Comparison of ENCODE assay signal across 8 cellular contexts in the genomic region with DNA sequence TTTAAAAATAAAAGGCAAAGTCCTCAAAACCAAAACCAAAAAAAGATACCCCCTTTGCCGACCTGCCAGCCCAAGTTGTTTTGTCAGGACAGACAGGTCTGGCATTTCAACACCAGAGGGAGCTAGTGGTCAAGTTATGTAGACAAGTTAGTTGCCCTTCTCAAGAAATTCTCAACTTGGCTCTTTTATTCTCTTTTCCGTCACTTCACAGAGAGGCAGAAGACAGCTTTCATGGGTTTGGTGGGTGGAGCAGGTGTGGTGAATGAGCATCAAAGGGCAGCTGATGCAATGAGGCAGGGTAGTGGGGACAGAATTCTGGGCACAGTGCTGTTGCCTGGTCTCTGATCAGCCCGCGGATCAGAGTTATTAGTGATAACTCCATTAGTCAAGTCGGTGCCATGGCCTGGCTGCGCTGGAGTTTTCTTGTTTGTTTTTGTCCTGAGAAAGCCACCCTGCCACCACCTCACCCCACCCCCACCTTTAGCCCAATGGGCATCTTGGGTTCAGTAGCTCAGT.
A peak's percentile ranks its signal among the peaks of the same experiment; 100 is the strongest.
DNase-seq lines count a peak whose midpoint lies in the region; TF ChIP-seq lines count a peak whose summit lies in the region.

No MANE protein-coding gene starts in this region.

- WGBS in trophoblast cell (ENCODE audit: extremely low coverage, insufficient coverage, insufficient read length), result no CpG with 5 or more reads among the region's 6 CpGs

- H3K36me3 ChIP-seq in KOPT-K1 (ENCODE audit: insufficient read depth, low read length) (no peaks in the 10 kb centered on the region), SJCRH30 (no peaks in the 10 kb centered on the region), trophoblast cell (ENCODE audit: control insufficient read depth in 1 of 2, insufficient read depth in 2 of 2, low read length in 2 of 2) (no peaks in the 10 kb centered on the region), vagina (no peaks in the 10 kb centered on the region)

- no peak overlapping the region for H3K9ac ChIP-seq in trophoblast cell (ENCODE audit: low read length)

- no peak overlapping the region for H3K4ac ChIP-seq in trophoblast cell (ENCODE audit: low read depth, low read length)

- no peak overlapping the region for H3K14ac ChIP-seq in trophoblast cell (ENCODE audit: low read length)

- no peak overlapping the region for H3K4me2 ChIP-seq in trophoblast cell (ENCODE audit: low read length)

- no peak overlapping the region for H2BK5ac ChIP-seq in trophoblast cell (ENCODE audit: low read depth, low read length, poor library complexity)

- no peak overlapping the region for H2AFZ ChIP-seq in trophoblast cell (ENCODE audit: insufficient read depth, low read length, poor library complexity)

- TF ChIP-seq POLR2A in vagina (IDR thresholded peaks at IDR 0.05), result no peak

- no peaks in the 10 kb centered on the region for H3K79me2 ChIP-seq in trophoblast cell (ENCODE audit: control insufficient read depth, insufficient read depth, low read length, poor library complexity)

- no peak overlapping the region for H4K8ac ChIP-seq in trophoblast cell (ENCODE audit: low read depth, low read length)

- H3K79me1 ChIP-seq in trophoblast cell (ENCODE audit: low read length), result no peaks in the 10 kb centered on the region

- DNase-seq in DMS53 (lab: John Stamatoyannopoulos, UW) (peak; percentile 84), SJCRH30 (peak; percentile 80 to 92), glomerular endothelial cell (ENCODE audit: extremely low read depth, low read depth, low spot score) (peak; percentile 74), trophoblast cell (peak; percentile 50 to 90), vagina (ENCODE audit: extremely low spot score in 2 of 2) (peak in 1 of 2 donors; percentile 82), HuH-7 (ENCODE audit: low spot score) (no peak)
- DNase-seq in activated gamma-delta T cell treated with anti-CD3 and anti-CD28 coated beads, Interleukin-2, amount 50 U/mL, for 16 hours (ENCODE audit: low read depth), result peak; percentile 43

- no peak overlapping the region for H2BK120ac ChIP-seq in trophoblast cell (ENCODE audit: insufficient read depth, low read length, poor library complexity)

- H3K27ac ChIP-seq in KOPT-K1 (ENCODE audit: low read depth, low read length, poor library complexity, severe bottlenecking) (peak overlapping the region; percentile 7), SJCRH30 (no peak overlapping the region), trophoblast cell (ENCODE audit: low read depth, low read length) (no peak overlapping the region), vagina (peak overlapping the region; percentile 14)

- no peak overlapping the region for H3K18ac ChIP-seq in trophoblast cell (ENCODE audit: low read length)

- no peak overlapping the region for H3K23ac ChIP-seq in trophoblast cell (ENCODE audit: low read length)

- intact Hi-C loops in vagina (cut with DNase I), result no loop called here

- peak; percentile 55 to 70 (median 65) for TF ChIP-seq CTCF in vagina (IDR thresholded peaks at IDR 0.05)

- peak overlapping the region; percentile 51 for H2BK12ac ChIP-seq in trophoblast cell (ENCODE audit: low read length)

- no peak overlapping the region for H2AK5ac ChIP-seq in trophoblast cell (ENCODE audit: low read length)

- H4K91ac ChIP-seq in trophoblast cell (ENCODE audit: low read depth, low read length), result no peak overlapping the region

- H3K4me1 ChIP-seq in SJCRH30 (peaks cover 4% of the 10 kb centered on the region; the same call in 1 of the 2 replicates), trophoblast cell (ENCODE audit: control insufficient read depth in 1 of 2, insufficient read depth in 2 of 2, low read length in 2 of 2) (peaks cover 0 to 3% of the 10 kb centered on the region in 2 experiments), vagina (peaks cover 20% of the 10 kb centered on the region)

- H4K12ac ChIP-seq in trophoblast cell (ENCODE audit: low read depth, low read length), result no peak overlapping the region

- no peaks in the 10 kb centered on the region for H3K27me3 ChIP-seq in SJCRH30
- H3K27me3 ChIP-seq in trophoblast cell (ENCODE audit: insufficient read depth, low read length), result no peaks in the 10 kb centered on the region
- H3K27me3 ChIP-seq in vagina, result no peaks in the 10 kb centered on the region

- H3K9me3 ChIP-seq in KOPT-K1 (ENCODE audit: insufficient read depth, low read length, poor library complexity, severe bottlenecking) (no peaks in the 10 kb centered on the region), SJCRH30 (replicated peaks) (no peaks in the 10 kb centered on the region; the same call in 1 of the 2 replicates), trophoblast cell (ENCODE audit: insufficient read depth, low read depth, low read length) (no peaks in the 10 kb centered on the region), vagina (no peaks in the 10 kb centered on the region)

- no peak overlapping the region for H3K4me3 ChIP-seq in SJCRH30
- no peak overlapping the region for H3K4me3 ChIP-seq in trophoblast cell (ENCODE audit: low read depth, low read length)
- H3K4me3 ChIP-seq in vagina, result no peak overlapping the region

Comparison
In these comparisons a context has a peak if more than half of its experiments do, and no peak if none do; other contexts are left out.
1. H3K27ac ChIP-seq: peak in KOPT-K1 (single experiment) and vagina (single experiment); none in SJCRH30 (single experiment) and trophoblast cell (single experiment).